ENCODE assay signal across 9 cellular contexts in the genomic region with DNA sequence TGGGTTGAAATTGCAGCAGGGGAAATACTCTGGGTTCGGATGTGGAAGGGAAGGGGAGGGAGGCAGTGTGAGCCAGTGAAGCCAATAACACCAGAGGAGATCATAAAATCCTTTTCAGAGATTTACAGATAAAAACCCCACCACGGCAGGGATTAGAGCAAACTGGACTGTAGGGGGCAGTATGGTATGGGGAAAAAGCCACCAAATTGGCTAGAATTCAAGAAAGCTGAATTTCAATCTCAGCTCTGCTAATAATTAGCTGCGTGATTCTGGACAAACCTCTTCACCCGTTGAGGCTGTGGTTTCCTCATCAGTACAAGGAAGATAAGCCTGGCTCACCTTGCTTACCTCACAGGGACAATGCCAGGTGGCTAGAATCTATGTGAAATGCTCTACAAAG.
DNase-seq lines count a peak whose midpoint lies in the region; ATAC-seq, FAIRE-seq and TF ChIP-seq lines count a peak whose summit lies in the region.
"Had no signal": no experiment of that assay in that cellular context is flagged by ENCODE, and none has a peak within 500 bp of the region (broad histone marks: within the 10 kb centered on the region; RNA-seq: fewer than 3 reads in every experiment).

No MANE protein-coding gene starts in this region.

- H3K27ac Mint-ChIP-seq in natural killer cell treated with Interleukin-12 subunit alpha and Interleukin-12 subunit beta and Interleukin-15 and Interleukin-18, amount 100 ng/mL, for 72 hours = no peak overlapping the region

- FAIRE-seq in GM12878 (lab: Jason Lieb, UNC) = peak; percentile 13

- H3K36me3 Mint-ChIP-seq in natural killer cell treated with Interleukin-12 subunit alpha and Interleukin-12 subunit beta and Interleukin-15 and Interleukin-18, amount 100 ng/mL, for 72 hours = no peaks in the 10 kb centered on the region
- H3K36me3 Mint-ChIP-seq: IgD-negative memory B cell had no signal

- no peaks in the 10 kb centered on the region for H3K4me1 ChIP-seq in GM12878 (ENCODE audit: control insufficient read depth, insufficient read depth, low read length)

- peak; percentile 50 for TF ChIP-seq RAD21 in GM12878 (IDR thresholded peaks at IDR 0.05; ENCODE audit: insufficient read depth, low read depth, low read length)

- RAD21 ChIA-PET in GM12878 (lab: Charles Lee; ENCODE audit: unreplicated experiment) = interaction anchor here (0.6 to 0.8 kb wide), 2 partner anchors 103 to 339 kb away, joined by 3 read pairs; no protein-coding TSS in a partner anchor

- TF ChIP-seq EP300 in GM12878 (IDR thresholded peaks at IDR 0.05; ENCODE audit: borderline replicate concordance in 1 of 2, control insufficient read depth in 1 of 2, low read depth in 2 of 2, low read length in 2 of 2) = no peak

- in situ Hi-C loops in GM12878 (cut with MboI) = no loop called here

- intact Hi-C loops in GM12878 (cut with micrococcal nuclease; ENCODE audit: unreplicated experiment) = no loop called here

- SMC1A ChIA-PET in GM12878 (lab: Charles Lee; ENCODE audit: uncharacterized antibody, unreplicated experiment) = interaction anchor here (0.7 to 1.6 kb wide), 4 partner anchors 11 to 1185 kb away, joined by 3 to 4 read pairs (median 3); no protein-coding TSS in a partner anchor

- H3K9me3 Mint-ChIP-seq in natural killer cell treated with Interleukin-12 subunit alpha and Interleukin-12 subunit beta and Interleukin-15 and Interleukin-18, amount 100 ng/mL, for 72 hours = no peaks in the 10 kb centered on the region
- H3K9me3 Mint-ChIP-seq: IgD-negative memory B cell had no signal

- no peak overlapping the region for H2AFZ ChIP-seq in GM12878 (ENCODE audit: control insufficient read depth, low read depth, low read length)

- POLR2A ChIA-PET in GM12878 (lab: Charles Lee) = no interaction called here

- TF ChIP-seq POLR2A in GM12878 (IDR thresholded peaks at IDR 0.05; ENCODE audit: low read depth, low read length) = no peak

- WGBS in GM12878 (ENCODE audit: insufficient coverage, insufficient replicate concordance, low lambda C conversion rate, missing lambda C conversion rate) = 0% methylated on average over 4 of the region's 4 CpGs

- DNase-seq in COLO829 (ENCODE audit: low spot score) = peak; percentile 23
- peak; percentile 31 for DNase-seq in NCI-H1092 treated with DMSO at 0.1 percent for 48 hours (lab: John Stamatoyannopoulos, UW)
- DNase-seq in GM12878 (ENCODE audit: low read depth, low spot score) = no peak
- DNase-seq in medulla oblongata (ENCODE audit: extremely low spot score) = peak; percentile 4
- DNase-seq in activated CD8-positive, alpha-beta memory T cell treated with anti-CD3 and anti-CD28 coated beads for 24 hours = no peak
- DNase-seq in natural killer cell treated with Interleukin-12 subunit alpha and Interleukin-12 subunit beta and Interleukin-15 and Interleukin-18, amount 100 ng/mL, for 72 hours (ENCODE audit: low spot score) = no peak
- no peak for DNase-seq in activated effector memory CD4-positive, alpha-beta T cell treated with Interleukin-2 at 50 U/mL for 16 hours

- no peaks in the 10 kb centered on the region for H3K9me3 ChIP-seq in GM12878 (replicated peaks; ENCODE audit: control insufficient read depth, insufficient read depth, low read length)

- no peaks in the 10 kb centered on the region for H3K36me3 ChIP-seq in GM12878 (ENCODE audit: control insufficient read depth in 2 of 2, insufficient read depth in 2 of 2, low read length in 1 of 2)

- H3K9ac ChIP-seq in GM12878 (ENCODE audit: control insufficient read depth, insufficient read depth, low read length) = no peak overlapping the region

- H3K27me3 Mint-ChIP-seq in natural killer cell treated with Interleukin-12 subunit alpha and Interleukin-12 subunit beta and Interleukin-15 and Interleukin-18, amount 100 ng/mL, for 72 hours = peaks cover 12 to 23% of the 10 kb centered on the region in 2 donors

- no peaks in the 10 kb centered on the region for H3K79me2 ChIP-seq in GM12878 (ENCODE audit: control insufficient read depth, insufficient read depth, low read length)

- H3K27me3 ChIP-seq in GM12878 (replicated peaks in 1 of 2; ENCODE audit: control insufficient read depth in 2 of 2, insufficient read depth in 2 of 2, low read length in 1 of 2) = peaks cover 0 to 7% of the 10 kb centered on the region in 2 experiments; a peak in 1 of 4 replicates

- peak; percentile 47 to 64 (median 54) for TF ChIP-seq CTCF in GM12878 (IDR thresholded peaks at IDR 0.05 in 2 of 3, conservative IDR thresholded peaks at IDR 0.05 in 1 of 3; ENCODE audit: control insufficient read depth in 2 of 3, extremely low read depth in 1 of 3, insufficient read depth in 1 of 3, low read depth in 3 of 3, low read length in 3 of 3)

- H3K27ac ChIP-seq in GM12878 (ENCODE audit: control insufficient read depth, insufficient read depth) = no peak overlapping the region

- no peaks in the 10 kb centered on the region for H3K4me1 Mint-ChIP-seq in natural killer cell treated with Interleukin-12 subunit alpha and Interleukin-12 subunit beta and Interleukin-15 and Interleukin-18, amount 100 ng/mL, for 72 hours (ENCODE audit: low read depth in 2 of 2)
- H3K4me1 Mint-ChIP-seq: IgD-negative memory B cell had no signal

- H3K4me3 Mint-ChIP-seq in natural killer cell treated with Interleukin-12 subunit alpha and Interleukin-12 subunit beta and Interleukin-15 and Interleukin-18, amount 100 ng/mL, for 72 hours = no peak overlapping the region
- H3K4me3 Mint-ChIP-seq: IgD-negative memory B cell had no signal

- ATAC-seq in GM18511 (IDR thresholded peaks at IDR 0.05; ENCODE audit: unreplicated experiment) = peak; percentile 64
- ATAC-seq in GM12878 = peak; percentile 62
- no peak for ATAC-seq in natural killer cell treated with Interleukin-12 subunit alpha and Interleukin-12 subunit beta and Interleukin-15 and Interleukin-18, amount 100 ng/mL, for 72 hours

- CTCF ChIA-PET in GM12878 (lab: Yijun Ruan, JAX) = interaction anchor here (0.7 to 1.7 kb wide), 12 partner anchors 9 to 1401 kb away, joined by 3 to 8 read pairs (median 4); no protein-coding TSS in a partner anchor

- no peak overlapping the region for H3K4me3 ChIP-seq in GM12878

- no peak overlapping the region for H3K4me2 ChIP-seq in GM12878 (ENCODE audit: control insufficient read depth, insufficient read depth)

- BruUV-seq in GM12878 (replicated peaks; lab: Mats Ljungman, UMichigan) = no TSS peak

- H4K20me1 ChIP-seq in GM12878 (ENCODE audit: control insufficient read depth, insufficient read depth) = no peaks in the 10 kb centered on the region

TF ChIP-seq in GM12878, 131 proteins besides CTCF, POLR2A, EP300 and RAD21:
- TF ChIP-seq, protein P1, sequence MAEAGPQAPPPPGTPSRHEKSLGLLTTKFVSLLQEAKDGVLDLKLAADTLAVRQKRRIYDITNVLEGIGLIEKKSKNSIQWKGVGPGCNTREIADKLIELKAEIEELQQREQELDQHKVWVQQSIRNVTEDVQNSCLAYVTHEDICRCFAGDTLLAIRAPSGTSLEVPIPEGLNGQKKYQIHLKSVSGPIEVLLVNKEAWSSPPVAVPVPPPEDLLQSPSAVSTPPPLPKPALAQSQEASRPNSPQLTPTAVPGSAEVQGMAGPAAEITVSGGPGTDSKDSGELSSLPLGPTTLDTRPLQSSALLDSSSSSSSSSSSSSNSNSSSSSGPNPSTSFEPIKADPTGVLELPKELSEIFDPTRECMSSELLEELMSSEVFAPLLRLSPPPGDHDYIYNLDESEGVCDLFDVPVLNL (IDR thresholded peaks at IDR 0.05; ENCODE audit: low read depth, low read length) = no peak
- TF ChIP-seq SMC3 (IDR thresholded peaks at IDR 0.05; ENCODE audit: borderline replicate concordance, low read length) = peak; percentile 20; the same call in 1 of the 2 replicates

Comparison
In these comparisons a context has a peak if more than half of its experiments do, and no peak if none do; other contexts are left out.
1. DNase-seq: peak in COLO829 (single experiment), NCI-H1092 treated with DMSO at 0.1 percent for 48 hours (single experiment) and medulla oblongata (single experiment); none in GM12878 (single experiment), activated CD8-positive, alpha-beta memory T cell treated with anti-CD3 and anti-CD28 coated beads for 24 hours (single experiment), natural killer cell treated with Interleukin-12 subunit alpha and Interleukin-12 subunit beta and Interleukin-15 and Interleukin-18, amount 100 ng/mL, for 72 hours (single experiment) and activated effector memory CD4-positive, alpha-beta T cell treated with Interleukin-2 at 50 U/mL for 16 hours (single experiment).
2. ATAC-seq: peak in GM18511 (single experiment) and GM12878 (single experiment); none in natural killer cell treated with Interleukin-12 subunit alpha and Interleukin-12 subunit beta and Interleukin-15 and Interleukin-18, amount 100 ng/mL, for 72 hours (0 of 2).